In genomic region chr17:76072149-76072858, GRCh38 we compare ENCODE assay signal across 9 cellular contexts. TPM values are rescaled to one million over a fixed set of nuclear protein-coding genes. Genes with fewer than 3 reads are reported as not detected.
DNase-seq lines count a peak whose midpoint lies in the region; ATAC-seq, FAIRE-seq and TF ChIP-seq lines count a peak whose summit lies in the region.
"Had no signal": no experiment of that assay in that cellular context is flagged by ENCODE, and none has a peak within 500 bp of the region (broad histone marks: within the 10 kb centered on the region; RNA-seq: fewer than 3 reads in every experiment).

Gene SRP68 (minus strand): TSS chr17:76072517. CDS start chr17:76072491, 26 bp downstream.

- peaks cover 0 to 22% of the 10 kb centered on the region in 2 donors for H3K36me3 ChIP-seq in left lung

- DNase-seq in Ammon's horn (ENCODE audit: low spot score) (peak; percentile 97), GM19239 (ENCODE audit: insufficient read length, low spot score) (peak; percentile 93), NCI-H526 treated with DMSO at 0.1 percent for 48 hours (lab: John Stamatoyannopoulos, UW) (peak; percentile 78), dedifferentiated amniotic fluid mesenchymal stem cell (ENCODE audit: extremely low spot score) (peak; percentile 89), left lung (peak; percentile 95 to 99)
- DNase-seq in activated CD4-positive, alpha-beta T cell treated with anti-CD3 and anti-CD28 coated beads, Interleukin-2, amount 50 U/mL, for 24 hours (ENCODE audit: low read depth in 1 of 2, low spot score in 1 of 2): peak; percentile 66 to 80
- DNase-seq in stimulated activated CD4-positive, alpha-beta T cell treated with anti-CD3 and anti-CD28 coated beads, Interleukin-2, amount 100 ng/mL, for 4 hours (ENCODE audit: low read depth): peak; percentile 79

- peak; percentile 52 for ATAC-seq in HG03457 (IDR thresholded peaks at IDR 0.05; ENCODE audit: unreplicated experiment)
- peak; percentile 99 for ATAC-seq in left lung

- peaks cover 21 to 63% of the 10 kb centered on the region in 2 donors for H3K4me1 ChIP-seq in left lung

- no peaks in the 10 kb centered on the region for H3K9me3 ChIP-seq in left lung

- peak within 1 kb of the TSS; percentile 47 to 73 for H3K27ac ChIP-seq in left lung

- intact Hi-C loops in left lung (cut with DNase I): no loop called here

- peak within 1 kb of the TSS; percentile 77 to 79 for H3K4me3 ChIP-seq in left lung

- H3K27me3 ChIP-seq in left lung: peaks cover 40 to 41% of the 10 kb centered on the region in 2 donors

- peak; percentile 92 for FAIRE-seq in GM19239 (lab: Jason Lieb, UNC)
- FAIRE-seq: endometrium had no signal

- no peak for TF ChIP-seq CTCF in left lung (IDR thresholded peaks at IDR 0.05)

RNA-seq across cellular contexts. Expression of gene SRP68, which starts in this region (rescaled TPM):
- 10 to 100 TPM; 61.0 to 72.3 TPM for total RNA-seq in left lung

Comparison
In these comparisons a context has a peak if more than half of its experiments do, and no peak if none do; other contexts are left out.
1. Peak in every context shown above with its lines: DNase-seq, ATAC-seq, H3K4me3 ChIP-seq and H3K27ac ChIP-seq.